In the genomic region with DNA sequence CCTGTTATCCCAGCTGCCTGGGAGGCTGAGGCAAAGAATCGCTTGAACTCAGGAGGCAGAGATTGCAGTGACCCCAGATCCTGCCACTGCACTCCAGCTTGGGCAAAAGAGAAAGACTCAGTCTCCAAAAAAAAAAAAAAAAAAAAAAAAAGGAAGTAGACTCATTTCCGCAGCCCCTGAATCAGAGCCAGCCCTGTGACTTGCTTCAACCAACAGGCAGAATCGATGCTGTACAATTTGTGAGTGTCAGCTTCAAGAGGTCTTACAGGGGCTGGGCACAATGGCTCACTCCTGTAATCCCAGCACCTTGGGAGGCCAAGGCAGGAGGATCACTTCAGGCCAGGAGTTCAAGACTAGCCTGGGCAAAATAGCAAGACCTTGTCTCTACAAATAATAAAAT, we compare ENCODE assay signal across 14 cellular contexts. TPM values are rescaled to one million over a fixed set of nuclear protein-coding genes. Genes with fewer than 3 reads are reported as not detected.
A peak's percentile ranks its signal among the peaks of the same experiment; 100 is the strongest.
DNase-seq lines count a peak whose midpoint lies in the region; ATAC-seq and TF ChIP-seq lines count a peak whose summit lies in the region.
"Had no signal": no experiment of that assay in that cellular context is flagged by ENCODE, and none has a peak within 500 bp of the region (broad histone marks: within the 10 kb centered on the region; RNA-seq: fewer than 3 reads in every experiment).

No MANE protein-coding gene starts in this region.

- peak; percentile 40 for DNase-seq in AG10803 (ENCODE audit: low read depth)
- DNase-seq in GM12865 (ENCODE audit: low read depth): peak; percentile 33
- DNase-seq in RPMI7951 (ENCODE audit: low read depth): peak; percentile 19
- peak; percentile 18 for DNase-seq in fibroblast of gingiva (ENCODE audit: low read depth)
- no peak for DNase-seq in retina
- DNase-seq in substantia nigra (lab: John Stamatoyannopoulos, UW): no peak
- no peak for DNase-seq in inferior parietal cortex (ENCODE audit: extremely low spot score)
- DNase-seq: activated gamma-delta T cell, immature natural killer cell, NCI-H524 treated with DMSO at 0.1 percent for 48 hours had no signal

- TF ChIP-seq CTCF in AG10803 (conservative IDR thresholded peaks at IDR 0.05; ENCODE audit: low read length) (no peak), GM12865 (IDR thresholded peaks at IDR 0.05; ENCODE audit: insufficient read depth, low read depth, low read length, missing control alignments) (no peak)

- no peak overlapping the region for H3K27ac ChIP-seq in substantia nigra (ENCODE audit: low read depth, low read length, poor library complexity, severe bottlenecking)
- H3K27ac ChIP-seq: esophagus muscularis mucosa, SJSA1 had no signal

- no peak for ATAC-seq in GM21786 (IDR thresholded peaks at IDR 0.05; ENCODE audit: unreplicated experiment)
- ATAC-seq: HCT116 had no signal

- H3K4me3 ChIP-seq in AG10803 (ENCODE audit: low read length) (no peak overlapping the region), GM12865 (ENCODE audit: low read depth, low read length) (no peak overlapping the region)
- H3K4me3 ChIP-seq: esophagus muscularis mucosa, SJSA1 had no signal

RNA-seq across cellular contexts. Expression of a gene that starts 12.8 kb away (rescaled TPM):
- 25.8 and 35.4 TPM in 2 replicates for total RNA-seq in RPMI7951 (2014; rRNA removed; shearing (Covaris generic))

RNA-seq across cellular contexts. Expression of a gene that starts 13.5 kb away (rescaled TPM):
- 0.72 and 0.98 TPM in 2 replicates for total RNA-seq in RPMI7951 (2014; rRNA removed; shearing (Covaris generic))

RNA-seq across cellular contexts. Expression of a gene that starts 29.4 kb away (rescaled TPM):
- total RNA-seq in RPMI7951 (2014; rRNA removed; shearing (Covaris generic)): 12.3 and 15.3 TPM in 2 replicates

RNA-seq across cellular contexts. Expression of a gene that starts 57.4 kb away (rescaled TPM):
- not detected in 2 replicates for total RNA-seq in RPMI7951 (2014; rRNA removed; shearing (Covaris generic))

Comparison
In these comparisons a context has a peak if more than half of its experiments do, and no peak if none do; other contexts are left out.
1. DNase-seq: peak in AG10803 (single experiment), GM12865 (single experiment), RPMI7951 (single experiment) and fibroblast of gingiva (single experiment); none in retina (single experiment), substantia nigra (0 of 49) and inferior parietal cortex (single experiment).